Comparison of ENCODE assay signal across 18 cellular contexts in genomic region chr20:62080249-62080993, GRCh38.
"Had no signal": no experiment of that assay in that cellular context is flagged by ENCODE, and none has a peak within 500 bp of the region (broad histone marks: within the 10 kb centered on the region; RNA-seq: fewer than 3 reads in every experiment).

No MANE protein-coding gene starts in this region.

- DNase-seq: activated CD4-positive, alpha-beta T cell treated with anti-CD3 and anti-CD28 coated beads for 4 hours; activated CD8-positive, alpha-beta memory T cell treated with anti-CD3 and anti-CD28 coated beads, Interleukin-2, amount 50 U/mL, for 48 hours; activated CD8-positive, alpha-beta T cell treated with anti-CD3 and anti-CD28 coated beads, Interleukin-2, amount 10 ng/mL, durations not matched to agents 7 days and 5 days; amniotic stem cell; body of pancreas; central memory CD4-positive, alpha-beta T cell; cortex of kidney; effector CD8-positive, alpha-beta T cell; foreskin melanocyte; heart left ventricle; left lung; sigmoid colon; stimulated activated CD4-positive, alpha-beta T cell treated with anti-CD3 and anti-CD28 coated beads, Interleukin-4, amount 100 ng/mL, for 1 hour; stimulated activated naive CD8-positive, alpha-beta T cell treated with anti-CD3 and anti-CD28 coated beads, Interleukin-15, amount 100 ng/mL, for 72 hours; T1000; testis had no signal

- H3K27ac Mint-ChIP-seq: activated CD8-positive, alpha-beta T cell treated with anti-CD3 and anti-CD28 coated beads, Interleukin-2, amount 10 ng/mL, durations not matched to agents 7 days and 5 days; activated naive CD4-positive, alpha-beta T cell treated with anti-CD3 and anti-CD28 coated beads, Interleukin-2, amount 50 U/mL, for 24 hours; activated T-helper 1 cell treated with anti-CD3 and anti-CD28 coated beads, Interleukin-12 subunit alpha, Interleukin-12 subunit beta, Interleukin-2, Interleukin-4 antibody, amounts not matched to agents 30 ng/mL and 10 ng/mL and 1 ng/mL, durations not matched to agents 14 hours and 24 hours and 36 hours had no signal

- H3K27me3 ChIP-seq: body of pancreas, heart left ventricle, sigmoid colon, testis had no signal

- H3K4me3 Mint-ChIP-seq: activated CD8-positive, alpha-beta T cell treated with anti-CD3 and anti-CD28 coated beads, Interleukin-2, amount 10 ng/mL, durations not matched to agents 7 days and 5 days; activated naive CD4-positive, alpha-beta T cell treated with anti-CD3 and anti-CD28 coated beads, Interleukin-2, amount 50 U/mL, for 24 hours; activated T-helper 1 cell treated with anti-CD3 and anti-CD28 coated beads, Interleukin-12 subunit alpha, Interleukin-12 subunit beta, Interleukin-2, Interleukin-4 antibody, amounts not matched to agents 30 ng/mL and 10 ng/mL and 1 ng/mL, durations not matched to agents 14 hours and 24 hours and 36 hours; stimulated activated naive CD8-positive, alpha-beta T cell treated with anti-CD3 and anti-CD28 coated beads, Interleukin-15, amount 100 ng/mL, for 72 hours had no signal

- H3K36me3 ChIP-seq: heart left ventricle, left lung, sigmoid colon had no signal

- H3K9me3 ChIP-seq: testis had no signal

- H3K27ac ChIP-seq: body of pancreas, heart left ventricle, left lung, sigmoid colon, testis had no signal

- H3K4me1 ChIP-seq: body of pancreas, heart left ventricle, left lung, sigmoid colon, testis had no signal

- H3K4me1 Mint-ChIP-seq: activated naive CD4-positive, alpha-beta T cell treated with anti-CD3 and anti-CD28 coated beads, Interleukin-2, amount 50 U/mL, for 24 hours; stimulated activated naive CD8-positive, alpha-beta T cell treated with anti-CD3 and anti-CD28 coated beads, Interleukin-15, amount 100 ng/mL, for 72 hours had no signal

- H3K27me3 Mint-ChIP-seq: activated naive CD4-positive, alpha-beta T cell treated with anti-CD3 and anti-CD28 coated beads, Interleukin-2, amount 50 U/mL, for 24 hours; stimulated activated naive CD8-positive, alpha-beta T cell treated with anti-CD3 and anti-CD28 coated beads, Interleukin-15, amount 100 ng/mL, for 72 hours had no signal

- H3K4me3 ChIP-seq: body of pancreas, heart left ventricle, left lung, sigmoid colon, testis had no signal

- H3K9me3 Mint-ChIP-seq: activated naive CD4-positive, alpha-beta T cell treated with anti-CD3 and anti-CD28 coated beads, Interleukin-2, amount 50 U/mL, for 24 hours had no signal
